Comparison of ENCODE assay signal across 8 cellular contexts in genomic region chr1:21573971-21574458, GRCh38.
A peak's percentile ranks its signal among the peaks of the same experiment; 100 is the strongest.
DNase-seq lines count a peak whose midpoint lies in the region; ATAC-seq and TF ChIP-seq lines count a peak whose summit lies in the region.

No MANE protein-coding gene starts in this region.

- POLR2A ChIA-PET in OCI-LY7 (lab: Charles Lee): no interaction called here

- H3K9me3 ChIP-seq in OCI-LY7 (ENCODE audit: low read length) (no peaks in the 10 kb centered on the region), liver (ENCODE audit: control insufficient read depth in 4 of 4, low read length in 3 of 4) (no peaks in the 10 kb centered on the region), testis (no peaks in the 10 kb centered on the region)

- CTCF ChIA-PET in OCI-LY7 (lab: Charles Lee; ENCODE audit: unreplicated experiment): interaction anchor here (0.5 kb wide), 1 partner anchor 1027 kb away, joined by 3 read pairs; no protein-coding TSS in a partner anchor

- no peaks in the 10 kb centered on the region for H3K36me3 ChIP-seq in OCI-LY7 (ENCODE audit: insufficient read depth, low read length)
- peaks cover 0 to 4% (median 1%) of the 10 kb centered on the region in 4 donors for H3K36me3 ChIP-seq in liver (ENCODE audit: control insufficient read depth in 4 of 4, insufficient read depth in 3 of 4, low read depth in 1 of 4, low read length in 3 of 4)
- H3K36me3 ChIP-seq in testis (ENCODE audit: low read depth, missing control alignments): no peaks in the 10 kb centered on the region

- no peak overlapping the region for H3K4me3 Mint-ChIP-seq in chondrocyte (ENCODE audit: unreplicated experiment)

- no peak overlapping the region for H3K4me3 ChIP-seq in Jurkat, Clone E6-1 (ENCODE audit: low read length)
- no peak overlapping the region for H3K4me3 ChIP-seq in OCI-LY7 (ENCODE audit: low read depth, low read length, poor library complexity, severe bottlenecking)
- no peak overlapping the region for H3K4me3 ChIP-seq in liver (ENCODE audit: low read depth in 1 of 3, low read length in 3 of 3)
- H3K4me3 ChIP-seq in testis: no peak overlapping the region

- DNase-seq in DMS153 treated with DMSO at 0.1 percent for 48 hours (lab: John Stamatoyannopoulos, UW; ENCODE audit: unreplicated experiment): peak; percentile 98
- DNase-seq in Jurkat, Clone E6-1 (ENCODE audit: low read depth, low spot score): peak; percentile 11
- peak; percentile 67 for DNase-seq in OCI-LY7 (ENCODE audit: low spot score)
- peak; percentile 85 for DNase-seq in chondrocyte (ENCODE audit: low spot score)
- DNase-seq in testis: peak; percentile 85
- DNase-seq in epidermal melanocyte (ENCODE audit: insufficient read length, low spot score): no peak

- intact Hi-C loops in OCI-LY7 (cut with micrococcal nuclease; ENCODE audit: unreplicated experiment) (loop anchor here (10.0 kb wide), 3 partner anchors 69 to 339 kb away; partner anchors contain the start of gene ALPL), testis (cut with DNase I; ENCODE audit: low total_unique reads) (no loop called here)

- H3K9ac ChIP-seq in liver (ENCODE audit: low read depth in 1 of 2, low read length in 2 of 2): no peak overlapping the region

- no TSS peak for BruUV-seq in OCI-LY7 (replicated peaks; lab: Mats Ljungman, UMichigan)

- H3K27me3 Mint-ChIP-seq in chondrocyte (ENCODE audit: low read depth): no peaks in the 10 kb centered on the region

- no peak overlapping the region for H3K27ac ChIP-seq in OCI-LY7 (ENCODE audit: low read depth, low read length, poor library complexity, severe bottlenecking)
- no peak overlapping the region for H3K27ac ChIP-seq in liver (ENCODE audit: low read depth in 1 of 2, low read length in 2 of 2)
- H3K27ac ChIP-seq in testis: no peak overlapping the region

- H3K27me3 ChIP-seq in liver (ENCODE audit: control insufficient read depth in 4 of 4, insufficient read depth in 4 of 4, low read length in 3 of 4): no peaks in the 10 kb centered on the region
- H3K27me3 ChIP-seq in testis: no peaks in the 10 kb centered on the region

- TF ChIP-seq RAD21 in liver (IDR thresholded peaks at IDR 0.05): peak; percentile 88 to 94

- H3K4me2 ChIP-seq in OCI-LY7 (ENCODE audit: low read length): no peak overlapping the region

- WGBS in liver: 22% methylated on average over 11 of the region's 11 CpGs
- WGBS in testis, 2 donors: 13 to 24% methylated on average over 5 to 11 of the region's 11 CpGs

- H3K9me2 ChIP-seq in OCI-LY7 (ENCODE audit: insufficient read depth, low read length): no peaks in the 10 kb centered on the region

- H3K9me3 Mint-ChIP-seq in chondrocyte (ENCODE audit: low read depth): peaks cover 4% of the 10 kb centered on the region

- peaks cover 9% of the 10 kb centered on the region for H3K4me1 Mint-ChIP-seq in chondrocyte (ENCODE audit: low read depth)

- no peaks in the 10 kb centered on the region for H4K20me1 ChIP-seq in OCI-LY7 (ENCODE audit: insufficient read depth, low read length)

- no peak for TF ChIP-seq POLR2A in testis (IDR thresholded peaks at IDR 0.05)

- H3K36me3 Mint-ChIP-seq in chondrocyte (ENCODE audit: low read depth): no peaks in the 10 kb centered on the region

- H3K79me2 ChIP-seq in OCI-LY7 (ENCODE audit: insufficient read depth, low read depth, low read length): no peaks in the 10 kb centered on the region

- H3K4me1 ChIP-seq in OCI-LY7 (ENCODE audit: insufficient read depth, low read length, poor library complexity, severe bottlenecking) (no peaks in the 10 kb centered on the region), liver (ENCODE audit: control insufficient read depth in 4 of 4, insufficient read depth in 4 of 4, low read length in 3 of 4) (peaks cover 6 to 16% (median 9%) of the 10 kb centered on the region in 4 donors), testis (peaks cover 9% of the 10 kb centered on the region)

- TF ChIP-seq CTCF in OCI-LY7 (conservative IDR thresholded peaks at IDR 0.05; ENCODE audit: low read length) (peak; percentile 81), chondrocyte (IDR thresholded peaks at IDR 0.05) (peak; percentile 87), liver (IDR thresholded peaks at IDR 0.05; ENCODE audit: low read depth, low read length, missing input control) (peak; percentile 69), testis (IDR thresholded peaks at IDR 0.05) (peak; percentile 24 to 42 (median 31))

- H2AFZ ChIP-seq in OCI-LY7 (ENCODE audit: low read length): no peak overlapping the region

- no peak overlapping the region for H3K27ac Mint-ChIP-seq in chondrocyte (ENCODE audit: unreplicated experiment)

- no peak for ATAC-seq in GM18909 (IDR thresholded peaks at IDR 0.05; ENCODE audit: poor library complexity, unreplicated experiment)

TF ChIP-seq in liver, 16 proteins besides CTCF, POLR2A, EP300 and RAD21:
- TF ChIP-seq RXRA (IDR thresholded peaks at IDR 0.05) (peak in 1 of 2 donors; percentile 39), SP1 (IDR thresholded peaks at IDR 0.05) (no peak), NR2F2 (IDR thresholded peaks at IDR 0.05) (peak; percentile 82)
TF ChIP-seq in liver: peak in this region for 2.

Comparison
In these comparisons a context has a peak if more than half of its experiments do, and no peak if none do; other contexts are left out.
1. CTCF ChIP-seq: peak in every context shown above with its lines; median percentile 87 in chondrocyte; 81 in OCI-LY7; 69 in liver; 31 in testis.